Comparison of ENCODE assay signal across 16 cellular contexts in the genomic region with DNA sequence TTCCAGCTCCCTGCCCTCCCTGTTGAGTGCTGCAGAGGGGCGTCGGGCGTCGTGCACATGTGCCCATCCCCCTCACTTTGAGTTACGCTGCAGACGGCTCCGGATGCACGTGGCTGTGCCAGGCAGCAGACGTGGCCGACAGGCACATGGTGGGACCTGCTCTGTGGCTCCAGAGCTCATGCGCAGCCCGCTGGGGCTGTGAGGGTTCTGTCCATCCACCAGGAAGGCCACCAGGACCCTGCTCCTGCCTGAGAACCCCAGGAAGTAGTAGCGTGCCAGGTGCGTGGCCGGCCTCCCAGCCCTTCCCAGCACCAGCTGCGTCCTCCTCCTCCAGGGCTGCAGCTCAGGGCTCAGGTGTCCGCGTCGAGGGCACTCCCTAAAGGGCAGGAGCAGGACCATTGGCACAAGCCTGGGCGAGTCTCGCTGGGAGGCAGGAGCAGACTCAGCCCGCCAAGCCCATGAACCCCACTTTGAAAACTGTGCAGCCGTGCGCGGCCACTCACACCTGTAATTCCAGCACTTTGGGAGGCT. TPM values are rescaled to one million over a fixed set of nuclear protein-coding genes. Genes with fewer than 3 reads are reported as not detected.
DNase-seq lines count a peak whose midpoint lies in the region; ATAC-seq, FAIRE-seq and TF ChIP-seq lines count a peak whose summit lies in the region.
"Had no signal": no experiment of that assay in that cellular context is flagged by ENCODE, and none has a peak within 500 bp of the region (broad histone marks: within the 10 kb centered on the region; RNA-seq: fewer than 3 reads in every experiment).

No MANE protein-coding gene starts in this region.

- H3K27me3 ChIP-seq in HepG2 (ENCODE audit: control insufficient read depth in 1 of 2, insufficient read depth in 2 of 2, low read length in 2 of 2) (peaks cover 3 to 20% of the 10 kb centered on the region in 2 experiments; a peak in 2 of 5 replicates), upper lobe of left lung (no peaks in the 10 kb centered on the region)
- H3K27me3 ChIP-seq: body of pancreas had no signal

- no peak overlapping the region for H3K27ac Mint-ChIP-seq in activated naive CD4-positive, alpha-beta T cell treated with anti-CD3 and anti-CD28 coated beads for 36 hours
- H3K27ac Mint-ChIP-seq: IgD-negative memory B cell had no signal

- no peak for TF ChIP-seq POLR2A in HepG2 (IDR thresholded peaks at IDR 0.05; ENCODE audit: insufficient read depth in 1 of 2, low read depth in 2 of 2, low read length in 2 of 2)
- TF ChIP-seq POLR2A in upper lobe of left lung (IDR thresholded peaks at IDR 0.05): no peak
- no peak for TF ChIP-seq POLR2A in GM18505 (IDR thresholded peaks at IDR 0.05; ENCODE audit: borderline replicate concordance, extremely low read depth, insufficient read depth, insufficient read length)

- no peaks in the 10 kb centered on the region for H3K36me3 Mint-ChIP-seq in activated naive CD4-positive, alpha-beta T cell treated with anti-CD3 and anti-CD28 coated beads for 36 hours (ENCODE audit: low read depth)

- no peak overlapping the region for H2AFZ ChIP-seq in HepG2 (ENCODE audit: low read length)

- CTCF ChIA-PET in activated naive CD4-positive, alpha-beta T cell treated with anti-CD3 and anti-CD28 coated beads for 36 hours (lab: Charles Lee): no interaction called here
- CTCF ChIA-PET in HepG2 (lab: Yijun Ruan, JAX; ENCODE audit: low intra/inter-chr PET ratio, low total read pairs): no interaction called here

- in situ Hi-C loops in HepG2 (cut with HindIII; ENCODE audit: extremely low pct_ligation_motif_present, low pct_unique_long_range_greater_than_20kb): loop anchor here (10.0 kb wide), 1 partner anchor 60 kb away; no protein-coding TSS in a partner anchor

- H3K4me3 ChIP-seq in HepG2 (replicated peaks in 1 of 3; ENCODE audit: insufficient read depth in 1 of 3, low read depth in 2 of 3, low read length in 3 of 3) (no peak overlapping the region), upper lobe of left lung (no peak overlapping the region)
- H3K4me3 ChIP-seq: body of pancreas, HAP-1, stomach had no signal

- intact Hi-C loops in activated naive CD4-positive, alpha-beta T cell treated with anti-CD3 and anti-CD28 coated beads for 36 hours (cut with micrococcal nuclease): no loop called here
- intact Hi-C loops in HepG2 (cut with micrococcal nuclease; ENCODE audit: unreplicated experiment): no loop called here

- H3K4me1 ChIP-seq in HepG2 (ENCODE audit: insufficient read depth, low read length) (no peaks in the 10 kb centered on the region), upper lobe of left lung (no peaks in the 10 kb centered on the region)
- H3K4me1 ChIP-seq: HAP-1 had no signal

- TF ChIP-seq EP300 in HepG2 (IDR thresholded peaks at IDR 0.05; ENCODE audit: low read depth in 2 of 2, low read length in 2 of 2) (no peak), HepG2 (CRISPR knock-in tag; IDR thresholded peaks at IDR 0.05; ENCODE audit: borderline replicate concordance) (no peak), upper lobe of left lung (IDR thresholded peaks at IDR 0.05) (no peak)

- no peak overlapping the region for H3K4me2 ChIP-seq in HepG2 (ENCODE audit: low read depth, low read length)

- no peaks in the 10 kb centered on the region for H3K9me3 ChIP-seq in HepG2 (ENCODE audit: low read length)
- H3K9me3 ChIP-seq in upper lobe of left lung: no peaks in the 10 kb centered on the region
- H3K9me3 ChIP-seq: body of pancreas, HAP-1, stomach had no signal

- H3K36me3 ChIP-seq in HepG2 (replicated peaks in 1 of 2; ENCODE audit: control insufficient read depth in 1 of 2, insufficient read depth in 2 of 2, low read length in 2 of 2) (no peaks in the 10 kb centered on the region), upper lobe of left lung (no peaks in the 10 kb centered on the region)
- H3K36me3 ChIP-seq: HAP-1, stomach had no signal

- no peaks in the 10 kb centered on the region for H3K9me3 Mint-ChIP-seq in activated naive CD4-positive, alpha-beta T cell treated with anti-CD3 and anti-CD28 coated beads for 36 hours

- POLR2A ChIA-PET in HepG2 (lab: Yijun Ruan, JAX): no interaction called here

- H3K27ac ChIP-seq in HepG2 (ENCODE audit: extremely low read length, insufficient read depth, low read length): no peak overlapping the region
- H3K27ac ChIP-seq in upper lobe of left lung: no peak overlapping the region
- H3K27ac ChIP-seq: body of pancreas, stomach had no signal

- WGBS in HepG2 (ENCODE audit: low lambda C conversion rate): 91% methylated on average over 4 of the region's 25 CpGs
- 75 to 78% methylated on average over 12 to 25 of the region's 25 CpGs for WGBS in upper lobe of left lung, 2 donors

- no TSS peak for BruUV-seq in HepG2 (replicated peaks; lab: Mats Ljungman, UMichigan)

- H4K20me1 ChIP-seq in HepG2 (ENCODE audit: insufficient read depth, low read length): no peaks in the 10 kb centered on the region

- no peak for FAIRE-seq in HepG2 (lab: Jason Lieb, UNC)
- FAIRE-seq: D721Med had no signal

- H3K4me3 Mint-ChIP-seq in activated naive CD4-positive, alpha-beta T cell treated with anti-CD3 and anti-CD28 coated beads for 36 hours: no peak overlapping the region
- H3K4me3 Mint-ChIP-seq: IgD-negative memory B cell had no signal

- H3K79me2 ChIP-seq in HepG2 (ENCODE audit: insufficient read depth, low read length): no peaks in the 10 kb centered on the region

- peaks cover 5% of the 10 kb centered on the region for H3K4me1 Mint-ChIP-seq in activated naive CD4-positive, alpha-beta T cell treated with anti-CD3 and anti-CD28 coated beads for 36 hours (ENCODE audit: low read depth)
- H3K4me1 Mint-ChIP-seq: IgD-negative memory B cell had no signal

- no peak for TF ChIP-seq RAD21 in HepG2 (CRISPR knock-in tag; IDR thresholded peaks at IDR 0.05)

- no peak overlapping the region for H3K9ac ChIP-seq in HepG2 (ENCODE audit: insufficient read depth, low read depth, low read length)

- TF ChIP-seq CTCF in HepG2 (CRISPR knock-in tag; IDR thresholded peaks at IDR 0.05): no peak
- TF ChIP-seq CTCF in upper lobe of left lung (IDR thresholded peaks at IDR 0.05): no peak

- peak; percentile 1 for DNase-seq in activated naive CD4-positive, alpha-beta T cell treated with anti-CD3 and anti-CD28 coated beads for 36 hours
- no peak for DNase-seq in activated naive CD4-positive, alpha-beta T cell (lab: John Stamatoyannopoulos, UW)
- DNase-seq in activated CD8-positive, alpha-beta memory T cell treated with anti-CD3 and anti-CD28 coated beads, Interleukin-2, amount 50 U/mL, for 48 hours: peak; percentile 28
- DNase-seq in HepG2 (ENCODE audit: low spot score): no peak
- DNase-seq in upper lobe of left lung: peak; percentile 10 to 74
- no peak for DNase-seq in NCI-H526 treated with DMSO at 0.1 percent for 48 hours (lab: John Stamatoyannopoulos, UW)
- DNase-seq: activated CD4-positive, alpha-beta T cell treated with anti-CD3 and anti-CD28 coated beads for 1 hour; effector CD4-positive, alpha-beta T cell; NCI-H345; stomach had no signal

- peaks cover 6% of the 10 kb centered on the region for H3K27me3 Mint-ChIP-seq in activated naive CD4-positive, alpha-beta T cell treated with anti-CD3 and anti-CD28 coated beads for 36 hours (ENCODE audit: low read depth)

- ATAC-seq in HepG2 (no peak), upper lobe of left lung (ENCODE audit: low FRiP score in 2 of 2) (no peak), GM18505 (IDR thresholded peaks at IDR 0.05; ENCODE audit: unreplicated experiment) (no peak), GM19467 (IDR thresholded peaks at IDR 0.05; ENCODE audit: unreplicated experiment) (no peak)
- ATAC-seq: body of pancreas had no signal

TF ChIP-seq in HepG2, 621 proteins besides CTCF, POLR2A, EP300 and RAD21 (continues in another document):
- peak; percentile 46; the same call in 1 of the 2 replicates for TF ChIP-seq MNT (IDR thresholded peaks at IDR 0.05)

RNA-seq across cellular contexts. Expression of gene ELFN1, which starts 25.0 kb away (rescaled TPM):
- total RNA-seq in activated naive CD4-positive, alpha-beta T cell treated with anti-CD3 and anti-CD28 coated beads for 36 hours: not detected
- 0.13 and 0.18 TPM in 2 replicates for total RNA-seq in HepG2 (2016; rRNA removed; fragmentation: Illumina TruSeq; extraction: Trizol)
- 0.10 TPM in 1 of 2 replicates, not detected in the other for total RNA-seq in HepG2 (2016; cell fraction: cytosol; rRNA removed; fragmentation: Illumina TruSeq; extraction: Trizol; ENCODE audit: low read depth)
- total RNA-seq in HepG2 (2016; cell fraction: insoluble cytoplasmic fraction; rRNA removed; fragmentation: Illumina TruSeq; extraction: Trizol): 0.21 and 0.28 TPM in 2 replicates
- 0.10 and 0.12 TPM in 2 replicates for total RNA-seq in HepG2 (2016; cell fraction: membrane; rRNA removed; fragmentation: Illumina TruSeq; extraction: Trizol)
- total RNA-seq in HepG2 (2016; cell fraction: nucleus; rRNA removed; fragmentation: Illumina TruSeq; extraction: Trizol): 0.13 and 0.19 TPM in 2 replicates
- 0.13 and 1.5 TPM in 2 replicates for polyA plus RNA-seq in HepG2 (2011; rRNA removed)
- polyA plus RNA-seq in HepG2 (2011; cell fraction: cytosol; rRNA removed): 0.32 and 1.0 TPM in 2 replicates
- 0.48 and 1.6 TPM in 2 replicates for polyA plus RNA-seq in HepG2 (2011; cell fraction: nucleus; rRNA removed)
- 0.28 and 1.0 TPM in 2 replicates for polyA plus RNA-seq in HepG2 (2012)
- 0.03 and 0.05 TPM in 2 replicates for polyA plus RNA-seq in HepG2 (2016; cell fraction: cytosol; fragmentation: Illumina TruSeq; extraction: Trizol; ENCODE audit: low read depth)
- polyA plus RNA-seq in HepG2 (2016; cell fraction: insoluble cytoplasmic fraction; fragmentation: Illumina TruSeq; extraction: Trizol; ENCODE audit: low read depth): 0.22 and 0.29 TPM in 2 replicates
- polyA plus RNA-seq in HepG2 (2016; cell fraction: membrane; fragmentation: Illumina TruSeq; extraction: Trizol; ENCODE audit: low read depth): 0.09 and 0.12 TPM in 2 replicates
- polyA plus RNA-seq in HepG2 (2016; cell fraction: nucleus; fragmentation: Illumina TruSeq; extraction: Trizol; ENCODE audit: insufficient read depth, low read depth): 0.27 and 0.31 TPM in 2 replicates
- 0.21 and 0.50 TPM in 2 replicates for polyA minus RNA-seq in HepG2 (2011; rRNA and poly(A)+ RNA removed; ENCODE audit: low replicate concordance)
- 0.18 and 1.1 TPM in 2 replicates for polyA minus RNA-seq in HepG2 (2011; cell fraction: cytosol; rRNA and poly(A)+ RNA removed)
- 0.13 and 0.50 TPM in 2 replicates for polyA minus RNA-seq in HepG2 (2011; cell fraction: nucleus; rRNA and poly(A)+ RNA removed)
- 1 to 10 TPM in 2 of 6 donors, under 1 TPM in 3, not detected in 1; 0.11 to 3.0 (median 0.30) TPM for total RNA-seq in upper lobe of left lung

Comparison
In these comparisons a context has a peak if more than half of its experiments do, and no peak if none do; other contexts are left out.
1. DNase-seq: peak in activated naive CD4-positive, alpha-beta T cell treated with anti-CD3 and anti-CD28 coated beads for 36 hours (single experiment), activated CD8-positive, alpha-beta memory T cell treated with anti-CD3 and anti-CD28 coated beads, Interleukin-2, amount 50 U/mL, for 48 hours (single experiment) and upper lobe of left lung (2 of 2); none in activated naive CD4-positive, alpha-beta T cell (0 of 4), HepG2 (single experiment) and NCI-H526 treated with DMSO at 0.1 percent for 48 hours (single experiment).